In genomic region chr10:130686680-130687300, GRCh38 we compare ENCODE assay signal across 10 cellular contexts.
DNase-seq lines count a peak whose midpoint lies in the region; ATAC-seq and TF ChIP-seq lines count a peak whose summit lies in the region.
"Had no signal": no experiment of that assay in that cellular context is flagged by ENCODE, and none has a peak within 500 bp of the region (broad histone marks: within the 10 kb centered on the region; RNA-seq: fewer than 3 reads in every experiment).

No MANE protein-coding gene starts in this region.

- POLR2A ChIA-PET in A673 (lab: Charles Lee; ENCODE audit: low non-redundant PET) = no interaction called here
- POLR2A ChIA-PET in HEK293T (lab: Yijun Ruan, JAX) = no interaction called here
- POLR2A ChIA-PET in RWPE1 (lab: Yijun Ruan, JAX; ENCODE audit: low non-redundant PET) = no interaction called here

- DNase-seq in A673 (ENCODE audit: low spot score) = peak; percentile 75
- peak; percentile 46 for DNase-seq in HEK293T (ENCODE audit: extremely low spot score)
- peak; percentile 26 for DNase-seq in RWPE1 (ENCODE audit: low spot score)
- DNase-seq in kidney tubule cell (ENCODE audit: low spot score) = peak; percentile 11
- DNase-seq in H4 (ENCODE audit: low spot score) = no peak
- DNase-seq: activated CD4-positive, alpha-beta T cell treated with anti-CD3 and anti-CD28 coated beads for 36 hours; CD4-positive, alpha-beta T cell had no signal

- no peaks in the 10 kb centered on the region for H3K4me1 ChIP-seq in A673 (ENCODE audit: insufficient read depth, low read length, poor library complexity, severe bottlenecking)

- BruUV-seq in A673 (replicated peaks; lab: Mats Ljungman, UMichigan) = no TSS peak

- peaks cover 11% of the 10 kb centered on the region for H3K9me3 ChIP-seq in A673 (ENCODE audit: low read depth, low read length, poor library complexity, severe bottlenecking)

- H3K4me3 ChIP-seq in A673 (ENCODE audit: low read depth, low read length, poor library complexity, severe bottlenecking) = no peak overlapping the region

- CTCF ChIA-PET in A673 (lab: Charles Lee) (no interaction called here), HEK293T (lab: Yijun Ruan, JAX) (interaction anchor here (0.6 kb wide), 1 partner anchor 16 kb away, joined by 4 read pairs; no protein-coding TSS in a partner anchor), RWPE1 (lab: Yijun Ruan, JAX) (interaction anchor here (0.5 to 0.7 kb wide), 3 partner anchors 19 to 1188 kb away, joined by 3 to 5 read pairs (median 4); no protein-coding TSS in a partner anchor)

- H3K27ac ChIP-seq in A673 (ENCODE audit: low read depth, low read length, poor library complexity, severe bottlenecking) = no peak overlapping the region
- H3K27ac ChIP-seq in RWPE1 = no peak overlapping the region

- no peaks in the 10 kb centered on the region for H3K36me3 ChIP-seq in A673 (ENCODE audit: insufficient read depth, low read length, poor library complexity, severe bottlenecking)

- TF ChIP-seq CTCF in A673 (conservative IDR thresholded peaks at IDR 0.05; ENCODE audit: low read depth, low read length) = peak; percentile 70
- TF ChIP-seq CTCF in RWPE1 (conservative IDR thresholded peaks at IDR 0.05; ENCODE audit: low read depth) = no peak

- intact Hi-C loops in A673 (cut with micrococcal nuclease; ENCODE audit: unreplicated experiment) = loop anchor here (5.0 kb wide), 2 partner anchors 626 to 1101 kb away; partner anchors contain the start of gene TCERG1L

- H3K27me3 ChIP-seq in A673 (replicated peaks; ENCODE audit: insufficient read depth, low read depth, low read length, poor library complexity) = no peaks in the 10 kb centered on the region

- no peak for ATAC-seq in HG02763 (IDR thresholded peaks at IDR 0.05; ENCODE audit: unreplicated experiment)
- ATAC-seq in HG03025 (IDR thresholded peaks at IDR 0.05; ENCODE audit: low FRiP score, unreplicated experiment) = no peak
- no peak for ATAC-seq in HG03439 (IDR thresholded peaks at IDR 0.05; ENCODE audit: unreplicated experiment)
- ATAC-seq: activated CD4-positive, alpha-beta T cell treated with anti-CD3 and anti-CD28 coated beads for 36 hours had no signal

TF ChIP-seq in HEK293T, 16 proteins besides CTCF, POLR2A, EP300 and RAD21:
- TF ChIP-seq SP1 (IDR thresholded peaks at IDR 0.05) (no peak), ARNT (IDR thresholded peaks at IDR 0.05) (no peak), ELF4 (IDR thresholded peaks at IDR 0.05) (no peak), TARDBP (IDR thresholded peaks at IDR 0.05) (no peak), HDGF (IDR thresholded peaks at IDR 0.05; ENCODE audit: borderline replicate concordance) (no peak), LEF1 (IDR thresholded peaks at IDR 0.05; ENCODE audit: borderline replicate concordance) (no peak), FOXA1 (IDR thresholded peaks at IDR 0.05) (no peak), FOXM1 (IDR thresholded peaks at IDR 0.05; ENCODE audit: borderline replicate concordance) (no peak), ZNF384 (IDR thresholded peaks at IDR 0.05) (no peak), L3MBTL2 (conservative IDR thresholded peaks at IDR 0.05) (no peak), PKNOX1 (IDR thresholded peaks at IDR 0.05) (no peak), FOXK2 (IDR thresholded peaks at IDR 0.05) (no peak), CTBP1 (IDR thresholded peaks at IDR 0.05; ENCODE audit: borderline replicate concordance) (no peak), BHLHE40 (IDR thresholded peaks at IDR 0.05; ENCODE audit: borderline replicate concordance) (no peak), NFRKB (IDR thresholded peaks at IDR 0.05) (no peak), SUZ12 (IDR thresholded peaks at IDR 0.05) (no peak)
